ENCODE assay signal across 2 cellular contexts in genomic region chr2:212956665-212957064, GRCh38.
TF ChIP-seq lines count a peak whose summit lies in the region.

No MANE protein-coding gene starts in this region.

TF ChIP-seq in SK-N-SH, 30 proteins besides CTCF, POLR2A, EP300 and RAD21 (continued from another document):
- no peak for TF ChIP-seq CHD2 (IDR thresholded peaks at IDR 0.05; ENCODE audit: low read length, partially characterized antibody)
- TF ChIP-seq NRF1 (IDR thresholded peaks at IDR 0.05; ENCODE audit: low read depth, low read length) = no peak
- TF ChIP-seq YY1 (IDR thresholded peaks at IDR 0.05; ENCODE audit: low read depth) = no peak
- TF ChIP-seq USF1 (IDR thresholded peaks at IDR 0.05; ENCODE audit: borderline replicate concordance, low read depth) = no peak
- TF ChIP-seq TCF12 (IDR thresholded peaks at IDR 0.05) = no peak
- TF ChIP-seq JUND (IDR thresholded peaks at IDR 0.05) = no peak
- no peak for TF ChIP-seq USF2 (IDR thresholded peaks at IDR 0.05; ENCODE audit: borderline replicate concordance, low read depth, low read length)
- TF ChIP-seq RFX5 (IDR thresholded peaks at IDR 0.05; ENCODE audit: low read length) = no peak
- no peak for TF ChIP-seq POLR2AphosphoS5 (IDR thresholded peaks at IDR 0.05; ENCODE audit: low read depth, low read length)

TF ChIP-seq in SK-N-SH treated with all-trans-retinoic acid at 6 μM for 48 hours, 23 proteins besides CTCF, POLR2A, EP300 and RAD21 (continued from another document):
- TF ChIP-seq CSRNP3 (CRISPR knock-in tag; IDR thresholded peaks at IDR 0.05) (no peak), ZFP3 (CRISPR knock-in tag; IDR thresholded peaks at IDR 0.05) (no peak), ISL1 (CRISPR knock-in tag; IDR thresholded peaks at IDR 0.05) (no peak)
- TF ChIP-seq, protein P1, sequence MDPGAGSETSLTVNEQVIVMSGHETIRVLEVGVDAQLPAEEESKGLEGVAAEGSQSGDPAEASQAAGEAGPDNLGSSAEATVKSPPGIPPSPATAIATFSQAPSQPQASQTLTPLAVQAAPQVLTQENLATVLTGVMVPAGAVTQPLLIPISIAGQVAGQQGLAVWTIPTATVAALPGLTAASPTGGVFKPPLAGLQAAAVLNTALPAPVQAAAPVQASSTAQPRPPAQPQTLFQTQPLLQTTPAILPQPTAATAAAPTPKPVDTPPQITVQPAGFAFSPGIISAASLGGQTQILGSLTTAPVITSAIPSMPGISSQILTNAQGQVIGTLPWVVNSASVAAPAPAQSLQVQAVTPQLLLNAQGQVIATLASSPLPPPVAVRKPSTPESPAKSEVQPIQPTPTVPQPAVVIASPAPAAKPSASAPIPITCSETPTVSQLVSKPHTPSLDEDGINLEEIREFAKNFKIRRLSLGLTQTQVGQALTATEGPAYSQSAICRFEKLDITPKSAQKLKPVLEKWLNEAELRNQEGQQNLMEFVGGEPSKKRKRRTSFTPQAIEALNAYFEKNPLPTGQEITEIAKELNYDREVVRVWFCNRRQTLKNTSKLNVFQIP (CRISPR knock-in tag; IDR thresholded peaks at IDR 0.05; ENCODE audit: borderline replicate concordance, low read depth) = no peak
